ENCODE assay signal across 23 cellular contexts in genomic region chr3:101142160-101142559, GRCh38.
"Had no signal": no experiment of that assay in that cellular context is flagged by ENCODE, and none has a peak within 500 bp of the region (broad histone marks: within the 10 kb centered on the region; RNA-seq: fewer than 3 reads in every experiment).

No MANE protein-coding gene starts in this region.

- H3K9me3 Mint-ChIP-seq: mesothelial cell of epicardium; nephron progenitor cell; neural progenitor cell; stimulated activated memory B cell treated with anti-CD40 and anti-IgM and Interleukin-4, amounts not matched to agents 10 μg/mL and 1 μg/mL and 100 μg/mL, for 72 hours; type B pancreatic cell had no signal

- DNase-seq: kidney; left colon; left lung; lower lobe of right lung; mammary epithelial cell; mesenchymal stem cell; naive B cell; natural killer cell; nephron progenitor cell; ovary; right lobe of liver; stimulated activated CD4-positive, alpha-beta T cell treated with anti-CD3 and anti-CD28 coated beads, Interleukin-1b, Interleukin-23, amount 100 ng/mL, for 48 hours; stimulated activated CD4-positive, alpha-beta T cell treated with anti-CD3 and anti-CD28 coated beads, Interleukin-2, amount 100 ng/mL, for 48 hours; stimulated activated CD4-positive, alpha-beta T cell treated with anti-CD3 and anti-CD28 coated beads, Interleukin-4, amount 100 ng/mL, for 4 hours; stimulated activated CD8-positive, alpha-beta memory T cell treated with anti-CD3 and anti-CD28 coated beads, Interleukin-4, amount 100 ng/mL, for 48 hours; stimulated activated naive CD4-positive, alpha-beta T cell treated with Interleukin-2 at 50 U/mL for 16 hours; stimulated activated naive CD8-positive, alpha-beta T cell treated with anti-CD3 and anti-CD28 coated beads, Interleukin-15, amount 100 ng/mL, for 72 hours; uterus had no signal

- H3K4me1 Mint-ChIP-seq: naive B cell; natural killer cell; neural progenitor cell; stimulated activated memory B cell treated with anti-CD40 and anti-IgM and Interleukin-4, amounts not matched to agents 10 μg/mL and 1 μg/mL and 100 μg/mL, for 72 hours; stimulated activated naive CD8-positive, alpha-beta T cell treated with anti-CD3 and anti-CD28 coated beads, Interleukin-15, amount 100 ng/mL, for 72 hours had no signal

- H3K36me3 Mint-ChIP-seq: mesothelial cell of epicardium; naive B cell; natural killer cell; neural progenitor cell; stimulated activated memory B cell treated with anti-CD40 and anti-IgM and Interleukin-4, amounts not matched to agents 10 μg/mL and 1 μg/mL and 100 μg/mL, for 72 hours; type B pancreatic cell had no signal

- H3K4me3 Mint-ChIP-seq: mesothelial cell of epicardium; naive B cell; natural killer cell; nephron progenitor cell; neural progenitor cell; stimulated activated memory B cell treated with anti-CD40 and anti-IgM and Interleukin-4, amounts not matched to agents 10 μg/mL and 1 μg/mL and 100 μg/mL, for 72 hours; stimulated activated naive CD8-positive, alpha-beta T cell treated with anti-CD3 and anti-CD28 coated beads, Interleukin-15, amount 100 ng/mL, for 72 hours; type B pancreatic cell had no signal

- H3K27me3 Mint-ChIP-seq: progenitor cell of endocrine pancreas, type B pancreatic cell had no signal

- H3K27ac Mint-ChIP-seq: mesothelial cell of epicardium; natural killer cell; nephron progenitor cell; neural progenitor cell; progenitor cell of endocrine pancreas; stimulated activated memory B cell treated with anti-CD40 and anti-IgM and Interleukin-4, amounts not matched to agents 10 μg/mL and 1 μg/mL and 100 μg/mL, for 72 hours; stimulated activated naive CD8-positive, alpha-beta T cell treated with anti-CD3 and anti-CD28 coated beads, Interleukin-15, amount 100 ng/mL, for 72 hours; type B pancreatic cell had no signal
